18 cellular contexts compared by ENCODE assay signal in the genomic region with DNA sequence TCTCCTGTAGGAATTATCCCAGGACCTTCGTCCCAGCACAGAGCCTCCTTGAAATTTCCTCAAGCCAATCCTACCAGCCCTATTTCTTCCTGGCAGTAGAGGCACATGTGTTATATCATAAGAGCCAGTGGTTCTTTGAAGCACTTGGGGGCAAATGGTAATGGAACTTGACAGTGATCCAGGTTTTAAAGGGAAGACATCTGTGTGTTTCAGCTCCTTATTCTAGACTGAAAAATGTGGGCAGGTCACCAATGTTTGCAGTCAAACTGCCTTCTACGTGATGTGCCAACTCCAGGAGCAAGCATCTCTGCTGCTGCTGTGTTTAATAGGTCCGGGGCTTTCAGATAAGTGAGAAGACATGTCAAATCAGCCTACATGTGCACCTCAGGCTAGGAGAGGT.
DNase-seq lines count a peak whose midpoint lies in the region; ATAC-seq and TF ChIP-seq lines count a peak whose summit lies in the region.
"Had no signal": no experiment of that assay in that cellular context is flagged by ENCODE, and none has a peak within 500 bp of the region (broad histone marks: within the 10 kb centered on the region; RNA-seq: fewer than 3 reads in every experiment).

No MANE protein-coding gene starts in this region.

- no peaks in the 10 kb centered on the region for H3K9me3 ChIP-seq in adipocyte (ENCODE audit: control insufficient read depth, low read length)
- H3K9me3 ChIP-seq in prostate gland, result no peaks in the 10 kb centered on the region
- H3K9me3 ChIP-seq: BLaER1 had no signal

- H3K4me1 ChIP-seq in adipocyte (ENCODE audit: control insufficient read depth, insufficient read depth, low read length) (peaks cover 12% of the 10 kb centered on the region), prostate gland (replicated peaks) (no peaks in the 10 kb centered on the region)

- H3K27me3 ChIP-seq in adipocyte (replicated peaks; ENCODE audit: control insufficient read depth, insufficient read depth, low read length) (peaks cover 17% of the 10 kb centered on the region), prostate gland (replicated peaks; ENCODE audit: insufficient read depth) (no peaks in the 10 kb centered on the region)
- H3K27me3 ChIP-seq: BLaER1 had no signal

- no peak overlapping the region for H3K4me3 ChIP-seq in adipocyte (ENCODE audit: low read length)
- H3K4me3 ChIP-seq in fibroblast of the aortic adventitia (ENCODE audit: low read depth, low read length), result no peak overlapping the region
- no peak overlapping the region for H3K4me3 ChIP-seq in prostate gland
- H3K4me3 ChIP-seq: BLaER1, GM12878, GM23338 had no signal

- 37% methylated on average over 3 of the region's 3 CpGs for WGBS in prostate gland

- TF ChIP-seq CTCF in AG09319 (IDR thresholded peaks at IDR 0.05; ENCODE audit: low read depth, low read length), result no peak
- TF ChIP-seq CTCF in fibroblast of the aortic adventitia (IDR thresholded peaks at IDR 0.05; ENCODE audit: insufficient read depth, low read length), result no peak
- TF ChIP-seq CTCF in prostate gland (IDR thresholded peaks at IDR 0.05), result no peak

- ATAC-seq in HG03342 (IDR thresholded peaks at IDR 0.05; ENCODE audit: unreplicated experiment) (no peak), GM18502 (IDR thresholded peaks at IDR 0.05; ENCODE audit: poor library complexity, unreplicated experiment) (no peak)
- ATAC-seq: GM12878, GM23338, HCT116 had no signal

- DNase-seq in AG09319 (ENCODE audit: extremely low read depth, low read depth) (peak; percentile 28), adipocyte (ENCODE audit: low read depth) (peak; percentile 32), fibroblast of the aortic adventitia (ENCODE audit: low read depth) (peak; percentile 16), prostate gland (ENCODE audit: low spot score) (peak; percentile 25), NCI-H524 treated with DMSO at 0.1 percent for 48 hours (lab: John Stamatoyannopoulos, UW) (no peak)
- no peak for DNase-seq in activated CD8-positive, alpha-beta memory T cell treated with anti-CD3 and anti-CD28 coated beads, Interleukin-2, amount 50 U/mL, for 48 hours
- DNase-seq: CD4-positive, alpha-beta memory T cell; EL; NCI-H1105; NCI-H2081; NCI-H446 treated with DMSO at 0.1 percent for 48 hours; Right ventricle myocardium superior had no signal

- intact Hi-C loops in prostate gland (cut with DNase I), result no loop called here

- peak overlapping the region; percentile 0 to 47 for H3K27ac ChIP-seq in prostate gland
- H3K27ac ChIP-seq: BLaER1 had no signal

- H3K9ac ChIP-seq in adipocyte (ENCODE audit: low read length), result no peak overlapping the region
- H3K9ac ChIP-seq: BLaER1 had no signal

- no peak for TF ChIP-seq POLR2A in prostate gland (IDR thresholded peaks at IDR 0.05)

- H3K36me3 ChIP-seq in adipocyte (ENCODE audit: control insufficient read depth, insufficient read depth, low read length, severe bottlenecking) (no peaks in the 10 kb centered on the region), prostate gland (no peaks in the 10 kb centered on the region)

Comparison
In these comparisons a context has a peak if more than half of its experiments do, and no peak if none do; other contexts are left out.
1. DNase-seq: peak in AG09319 (single experiment), adipocyte (single experiment), fibroblast of the aortic adventitia (single experiment) and prostate gland (single experiment); none in NCI-H524 treated with DMSO at 0.1 percent for 48 hours (single experiment) and activated CD8-positive, alpha-beta memory T cell treated with anti-CD3 and anti-CD28 coated beads, Interleukin-2, amount 50 U/mL, for 48 hours (single experiment).